In genomic region chr1:244341455-244342450, GRCh38 we compare ENCODE assay signal across 9 cellular contexts.
DNase-seq lines count a peak whose midpoint lies in the region; ATAC-seq, FAIRE-seq and TF ChIP-seq lines count a peak whose summit lies in the region.
"Had no signal": no experiment of that assay in that cellular context is flagged by ENCODE, and none has a peak within 500 bp of the region (broad histone marks: within the 10 kb centered on the region; RNA-seq: fewer than 3 reads in every experiment).

No MANE protein-coding gene starts in this region.

- H3K4me1 Mint-ChIP-seq in activated T-cell treated with anti-CD3 and anti-CD28 coated beads, Interleukin-2, amount 50 U/mL, for 72 hours (ENCODE audit: low read depth), result peaks cover 7% of the 10 kb centered on the region
- H3K4me1 Mint-ChIP-seq in effector memory CD8-positive, alpha-beta T cell (ENCODE audit: low read depth in 2 of 2), result peaks cover 4 to 9% of the 10 kb centered on the region in 2 donors

- H3K27me3 Mint-ChIP-seq in activated T-cell treated with anti-CD3 and anti-CD28 coated beads, Interleukin-2, amount 50 U/mL, for 72 hours (ENCODE audit: low read depth), result peaks cover 6% of the 10 kb centered on the region
- no peaks in the 10 kb centered on the region for H3K27me3 Mint-ChIP-seq in effector memory CD8-positive, alpha-beta T cell

- ATAC-seq in activated T-cell treated with anti-CD3 and anti-CD28 coated beads, Interleukin-2, amount 50 U/mL, for 72 hours (replicated peaks in 1 of 2), result peak; percentile 91 to 94
- ATAC-seq in effector memory CD8-positive, alpha-beta T cell (replicated peaks), result peak; percentile 67

- H3K4me3 ChIP-seq in parathyroid adenoma (ENCODE audit: low read depth, low read length), result no peak overlapping the region

- H3K27me3 ChIP-seq in parathyroid adenoma (ENCODE audit: control insufficient read depth, insufficient read depth, low read length), result no peaks in the 10 kb centered on the region

- TF ChIP-seq CTCF in parathyroid adenoma (IDR thresholded peaks at IDR 0.05), result no peak

- H3K9ac ChIP-seq in parathyroid adenoma, result no peak overlapping the region

- DNase-seq in activated T-cell treated with anti-CD3 and anti-CD28 coated beads, Interleukin-2, amount 50 U/mL, for 72 hours, result peak; percentile 30 to 46
- DNase-seq in activated T-cell treated with anti-CD3 and anti-CD28 coated beads for 4 hours, result no peak
- DNase-seq in NOMO-1 (lab: John Stamatoyannopoulos, UW; ENCODE audit: unreplicated experiment in 2 of 2), result peak; percentile 37 to 76
- no peak for DNase-seq in effector memory CD8-positive, alpha-beta T cell
- no peak for DNase-seq in HTR-8/SVneo (ENCODE audit: insufficient read length, low spot score)
- DNase-seq in DMS79 (lab: John Stamatoyannopoulos, UW), result no peak
- no peak for DNase-seq in stimulated activated CD4-positive, alpha-beta T cell treated with anti-CD3 and anti-CD28 coated beads, Interleukin-4, amount 100 ng/mL, for 1 hour

- H3K4me2 ChIP-seq in parathyroid adenoma (ENCODE audit: low read length), result no peak overlapping the region

- peak overlapping the region; percentile 53 for H2AFZ ChIP-seq in parathyroid adenoma

- no peak for FAIRE-seq in HTR-8/SVneo (lab: Jason Lieb, UNC)

- H3K36me3 Mint-ChIP-seq in activated T-cell treated with anti-CD3 and anti-CD28 coated beads, Interleukin-2, amount 50 U/mL, for 72 hours (ENCODE audit: insufficient read depth in 2 of 2), result no peaks in the 10 kb centered on the region
- no peaks in the 10 kb centered on the region for H3K36me3 Mint-ChIP-seq in effector memory CD8-positive, alpha-beta T cell (ENCODE audit: insufficient read depth)

- H3K36me3 ChIP-seq in parathyroid adenoma (ENCODE audit: control insufficient read depth, insufficient read depth, low read length), result no peaks in the 10 kb centered on the region

- H3K4me3 Mint-ChIP-seq in activated T-cell treated with anti-CD3 and anti-CD28 coated beads, Interleukin-2, amount 50 U/mL, for 72 hours, result peak overlapping the region; percentile 37 to 52
- H3K4me3 Mint-ChIP-seq in effector memory CD8-positive, alpha-beta T cell, result peak overlapping the region in 1 of 2 donors; percentile 42

- H3K27ac Mint-ChIP-seq in activated T-cell treated with anti-CD3 and anti-CD28 coated beads, Interleukin-2, amount 50 U/mL, for 72 hours, result no peak overlapping the region
- H3K27ac Mint-ChIP-seq in effector memory CD8-positive, alpha-beta T cell, result peak overlapping the region in 1 of 2 donors; percentile 38

- H3K4me1 ChIP-seq in parathyroid adenoma, result no peaks in the 10 kb centered on the region

- H3K9me3 ChIP-seq in parathyroid adenoma (ENCODE audit: control insufficient read depth, low read length), result no peaks in the 10 kb centered on the region

- no peaks in the 10 kb centered on the region for H3K79me2 ChIP-seq in parathyroid adenoma

- H3K27ac ChIP-seq in parathyroid adenoma, result no peak overlapping the region

- H3K9me3 Mint-ChIP-seq in activated T-cell treated with anti-CD3 and anti-CD28 coated beads, Interleukin-2, amount 50 U/mL, for 72 hours, result no peaks in the 10 kb centered on the region
- no peaks in the 10 kb centered on the region for H3K9me3 Mint-ChIP-seq in effector memory CD8-positive, alpha-beta T cell
- H3K9me3 Mint-ChIP-seq: CD8-positive, alpha-beta memory T cell had no signal

Comparison
In these comparisons a context has a peak if more than half of its experiments do, and no peak if none do; other contexts are left out.
1. DNase-seq: peak in activated T-cell treated with anti-CD3 and anti-CD28 coated beads, Interleukin-2, amount 50 U/mL, for 72 hours (2 of 2) and NOMO-1 (2 of 2); none in activated T-cell treated with anti-CD3 and anti-CD28 coated beads for 4 hours (single experiment), effector memory CD8-positive, alpha-beta T cell (0 of 3), HTR-8/SVneo (single experiment), DMS79 (single experiment) and stimulated activated CD4-positive, alpha-beta T cell treated with anti-CD3 and anti-CD28 coated beads, Interleukin-4, amount 100 ng/mL, for 1 hour (single experiment).